Comparison of ENCODE assay signal across 11 cellular contexts in genomic region chr1:67880056-67880601, GRCh38. TPM values are rescaled to one million over a fixed set of nuclear protein-coding genes. Genes with fewer than 3 reads are reported as not detected.
DNase-seq lines count a peak whose midpoint lies in the region; ATAC-seq, FAIRE-seq and TF ChIP-seq lines count a peak whose summit lies in the region.
"Had no signal": no experiment of that assay in that cellular context is flagged by ENCODE, and none has a peak within 500 bp of the region (broad histone marks: within the 10 kb centered on the region; RNA-seq: fewer than 3 reads in every experiment).

No MANE protein-coding gene starts in this region.

- H3K4me3 Mint-ChIP-seq in chondrocyte (ENCODE audit: unreplicated experiment), result no peak overlapping the region
- no peak overlapping the region for H3K4me3 Mint-ChIP-seq in activated T-cell treated with anti-CD3 and anti-CD28 coated beads, Interleukin-2, amount 50 U/mL, for 24 hours

- no peaks in the 10 kb centered on the region for H3K36me3 ChIP-seq in left ventricle myocardium inferior

- no peak for DNase-seq in Right ventricle myocardium inferior (ENCODE audit: missing footprints)
- no peak for DNase-seq in left ventricle myocardium inferior
- peak; percentile 83 to 96 for DNase-seq in NCI-H526 (lab: John Stamatoyannopoulos, UW)
- DNase-seq in dermis blood vessel endothelial cell, result peak; percentile 33
- peak; percentile 23 for DNase-seq in urothelium cell line (ENCODE audit: low spot score)
- no peak for DNase-seq in chondrocyte (ENCODE audit: low spot score)
- no peak for DNase-seq in activated T-cell treated with anti-CD3 and anti-CD28 coated beads, Interleukin-2, amount 50 U/mL, for 24 hours
- DNase-seq: aorta; stimulated activated naive CD4-positive, alpha-beta T cell had no signal

- H3K27ac Mint-ChIP-seq in chondrocyte (ENCODE audit: unreplicated experiment), result no peak overlapping the region
- H3K27ac Mint-ChIP-seq in activated T-cell treated with anti-CD3 and anti-CD28 coated beads, Interleukin-2, amount 50 U/mL, for 24 hours, result no peak overlapping the region

- H3K27me3 Mint-ChIP-seq in chondrocyte (ENCODE audit: low read depth), result no peaks in the 10 kb centered on the region
- peaks cover 22% of the 10 kb centered on the region for H3K27me3 Mint-ChIP-seq in activated T-cell treated with anti-CD3 and anti-CD28 coated beads, Interleukin-2, amount 50 U/mL, for 24 hours

- intact Hi-C loops in Right ventricle myocardium inferior (cut with DNase I), result no loop called here
- intact Hi-C loops in left ventricle myocardium inferior (cut with micrococcal nuclease), result no loop called here

- H3K9me3 ChIP-seq in left ventricle myocardium inferior (replicated peaks), result no peaks in the 10 kb centered on the region

- ATAC-seq in Right ventricle myocardium inferior (peak; percentile 46), GM21786 (IDR thresholded peaks at IDR 0.05; ENCODE audit: unreplicated experiment) (no peak)

- TF ChIP-seq CTCF in left ventricle myocardium inferior (IDR thresholded peaks at IDR 0.05; ENCODE audit: borderline replicate concordance) (no peak), chondrocyte (IDR thresholded peaks at IDR 0.05) (no peak)

- peaks cover 12% of the 10 kb centered on the region for H3K4me1 ChIP-seq in left ventricle myocardium inferior

- H3K4me3 ChIP-seq in left ventricle myocardium inferior, result no peak overlapping the region

- H3K27me3 ChIP-seq in left ventricle myocardium inferior (ENCODE audit: low read depth), result no peaks in the 10 kb centered on the region

- peaks cover 6% of the 10 kb centered on the region for H3K4me1 Mint-ChIP-seq in chondrocyte (ENCODE audit: low read depth)
- no peaks in the 10 kb centered on the region for H3K4me1 Mint-ChIP-seq in activated T-cell treated with anti-CD3 and anti-CD28 coated beads, Interleukin-2, amount 50 U/mL, for 24 hours (ENCODE audit: low read depth)

- H3K27ac ChIP-seq in left ventricle myocardium inferior (replicated peaks), result no peak overlapping the region

- no peak for FAIRE-seq in urothelium cell line (lab: Jason Lieb, UNC)
- FAIRE-seq: GM18507 had no signal

- no peaks in the 10 kb centered on the region for H3K36me3 Mint-ChIP-seq in chondrocyte (ENCODE audit: low read depth)
- H3K36me3 Mint-ChIP-seq in activated T-cell treated with anti-CD3 and anti-CD28 coated beads, Interleukin-2, amount 50 U/mL, for 24 hours (ENCODE audit: low read depth), result no peaks in the 10 kb centered on the region

- no peaks in the 10 kb centered on the region for H3K9me3 Mint-ChIP-seq in chondrocyte (ENCODE audit: low read depth)
- no peaks in the 10 kb centered on the region for H3K9me3 Mint-ChIP-seq in activated T-cell treated with anti-CD3 and anti-CD28 coated beads, Interleukin-2, amount 50 U/mL, for 24 hours

RNA-seq across cellular contexts. Expression of gene GNG12, which starts 46.9 kb away (rescaled TPM):
- total RNA-seq in Right ventricle myocardium inferior, result 37.2 TPM
- total RNA-seq in left ventricle myocardium inferior, result 35.1 TPM
- 182 and 256 TPM in 2 replicates for total RNA-seq in dermis blood vessel endothelial cell
- 78.2 to 93.0 TPM (median 91.5 TPM) in 3 replicates for total RNA-seq in chondrocyte

Comparison
In these comparisons a context has a peak if more than half of its experiments do, and no peak if none do; other contexts are left out.
1. DNase-seq: peak in NCI-H526 (2 of 2), dermis blood vessel endothelial cell (single experiment) and urothelium cell line (single experiment); none in Right ventricle myocardium inferior (single experiment), left ventricle myocardium inferior (single experiment), chondrocyte (single experiment) and activated T-cell treated with anti-CD3 and anti-CD28 coated beads, Interleukin-2, amount 50 U/mL, for 24 hours (single experiment).